2 cellular contexts compared by ENCODE assay signal in genomic region chr15:98401029-98401428, GRCh38.
TF ChIP-seq lines count a peak whose summit lies in the region.

No MANE protein-coding gene starts in this region.

TF ChIP-seq in IMR-90, 13 proteins besides CTCF, POLR2A, EP300 and RAD21:
- 0 out of 2 replicates have a peak, but pooled peaks have one; percentile 1 for TF ChIP-seq CEBPB (IDR thresholded peaks at IDR 0.05; ENCODE audit: low read depth, low read length)
- no peak for TF ChIP-seq CHD1 (IDR thresholded peaks at IDR 0.05; ENCODE audit: low read depth, low read length)
- no peak for TF ChIP-seq MAFK (IDR thresholded peaks at IDR 0.05; ENCODE audit: low read depth, low read length)

TF ChIP-seq in SK-N-SH treated with all-trans-retinoic acid at 6 μM for 48 hours, 23 proteins besides CTCF, POLR2A, EP300 and RAD21:
- TF ChIP-seq PPARA (CRISPR knock-in tag; IDR thresholded peaks at IDR 0.05; ENCODE audit: borderline replicate concordance) (no peak), TOX (CRISPR knock-in tag; IDR thresholded peaks at IDR 0.05; ENCODE audit: borderline replicate concordance) (no peak), SNAI2 (CRISPR knock-in tag; IDR thresholded peaks at IDR 0.05) (no peak), ZFP3 (CRISPR knock-in tag; IDR thresholded peaks at IDR 0.05) (no peak), CSDC2 (CRISPR knock-in tag; IDR thresholded peaks at IDR 0.05) (no peak), RARB (CRISPR knock-in tag; IDR thresholded peaks at IDR 0.05) (no peak), ZNF8 (CRISPR knock-in tag; IDR thresholded peaks at IDR 0.05) (no peak), ZFP30 (CRISPR knock-in tag; IDR thresholded peaks at IDR 0.05) (no peak), ISL1 (CRISPR knock-in tag; IDR thresholded peaks at IDR 0.05) (no peak), POU6F1 (CRISPR knock-in tag; IDR thresholded peaks at IDR 0.05; ENCODE audit: borderline replicate concordance, low read depth) (no peak), ZC3H10 (CRISPR knock-in tag; IDR thresholded peaks at IDR 0.05) (no peak)
- TF ChIP-seq, protein P1, sequence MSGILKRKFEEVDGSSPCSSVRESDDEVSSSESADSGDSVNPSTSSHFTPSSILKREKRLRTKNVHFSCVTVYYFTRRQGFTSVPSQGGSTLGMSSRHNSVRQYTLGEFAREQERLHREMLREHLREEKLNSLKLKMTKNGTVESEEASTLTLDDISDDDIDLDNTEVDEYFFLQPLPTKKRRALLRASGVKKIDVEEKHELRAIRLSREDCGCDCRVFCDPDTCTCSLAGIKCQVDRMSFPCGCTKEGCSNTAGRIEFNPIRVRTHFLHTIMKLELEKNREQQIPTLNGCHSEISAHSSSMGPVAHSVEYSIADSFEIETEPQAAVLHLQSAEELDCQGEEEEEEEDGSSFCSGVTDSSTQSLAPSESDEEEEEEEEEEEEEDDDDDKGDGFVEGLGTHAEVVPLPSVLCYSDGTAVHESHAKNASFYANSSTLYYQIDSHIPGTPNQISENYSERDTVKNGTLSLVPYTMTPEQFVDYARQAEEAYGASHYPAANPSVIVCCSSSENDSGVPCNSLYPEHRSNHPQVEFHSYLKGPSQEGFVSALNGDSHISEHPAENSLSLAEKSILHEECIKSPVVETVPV (CRISPR knock-in tag; IDR thresholded peaks at IDR 0.05) = no peak
- TF ChIP-seq, protein P2, sequence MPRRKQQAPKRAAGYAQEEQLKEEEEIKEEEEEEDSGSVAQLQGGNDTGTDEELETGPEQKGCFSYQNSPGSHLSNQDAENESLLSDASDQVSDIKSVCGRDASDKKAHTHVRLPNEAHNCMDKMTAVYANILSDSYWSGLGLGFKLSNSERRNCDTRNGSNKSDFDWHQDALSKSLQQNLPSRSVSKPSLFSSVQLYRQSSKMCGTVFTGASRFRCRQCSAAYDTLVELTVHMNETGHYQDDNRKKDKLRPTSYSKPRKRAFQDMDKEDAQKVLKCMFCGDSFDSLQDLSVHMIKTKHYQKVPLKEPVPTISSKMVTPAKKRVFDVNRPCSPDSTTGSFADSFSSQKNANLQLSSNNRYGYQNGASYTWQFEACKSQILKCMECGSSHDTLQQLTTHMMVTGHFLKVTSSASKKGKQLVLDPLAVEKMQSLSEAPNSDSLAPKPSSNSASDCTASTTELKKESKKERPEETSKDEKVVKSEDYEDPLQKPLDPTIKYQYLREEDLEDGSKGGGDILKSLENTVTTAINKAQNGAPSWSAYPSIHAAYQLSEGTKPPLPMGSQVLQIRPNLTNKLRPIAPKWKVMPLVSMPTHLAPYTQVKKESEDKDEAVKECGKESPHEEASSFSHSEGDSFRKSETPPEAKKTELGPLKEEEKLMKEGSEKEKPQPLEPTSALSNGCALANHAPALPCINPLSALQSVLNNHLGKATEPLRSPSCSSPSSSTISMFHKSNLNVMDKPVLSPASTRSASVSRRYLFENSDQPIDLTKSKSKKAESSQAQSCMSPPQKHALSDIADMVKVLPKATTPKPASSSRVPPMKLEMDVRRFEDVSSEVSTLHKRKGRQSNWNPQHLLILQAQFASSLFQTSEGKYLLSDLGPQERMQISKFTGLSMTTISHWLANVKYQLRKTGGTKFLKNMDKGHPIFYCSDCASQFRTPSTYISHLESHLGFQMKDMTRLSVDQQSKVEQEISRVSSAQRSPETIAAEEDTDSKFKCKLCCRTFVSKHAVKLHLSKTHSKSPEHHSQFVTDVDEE (CRISPR knock-in tag; IDR thresholded peaks at IDR 0.05) = no peak
- TF ChIP-seq, protein P3, sequence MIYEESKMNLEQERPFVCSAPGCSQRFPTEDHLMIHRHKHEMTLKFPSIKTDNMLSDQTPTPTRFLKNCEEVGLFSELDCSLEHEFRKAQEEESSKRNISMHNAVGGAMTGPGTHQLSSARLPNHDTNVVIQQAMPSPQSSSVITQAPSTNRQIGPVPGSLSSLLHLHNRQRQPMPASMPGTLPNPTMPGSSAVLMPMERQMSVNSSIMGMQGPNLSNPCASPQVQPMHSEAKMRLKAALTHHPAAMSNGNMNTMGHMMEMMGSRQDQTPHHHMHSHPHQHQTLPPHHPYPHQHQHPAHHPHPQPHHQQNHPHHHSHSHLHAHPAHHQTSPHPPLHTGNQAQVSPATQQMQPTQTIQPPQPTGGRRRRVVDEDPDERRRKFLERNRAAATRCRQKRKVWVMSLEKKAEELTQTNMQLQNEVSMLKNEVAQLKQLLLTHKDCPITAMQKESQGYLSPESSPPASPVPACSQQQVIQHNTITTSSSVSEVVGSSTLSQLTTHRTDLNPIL (CRISPR knock-in tag; IDR thresholded peaks at IDR 0.05; ENCODE audit: low read depth) = no peak
